Comparison of ENCODE assay signal across 20 cellular contexts in genomic region chr1:64092851-64093371, GRCh38.
DNase-seq lines count a peak whose midpoint lies in the region; TF ChIP-seq lines count a peak whose summit lies in the region.
"Had no signal": no experiment of that assay in that cellular context is flagged by ENCODE, and none has a peak within 500 bp of the region (broad histone marks: within the 10 kb centered on the region; RNA-seq: fewer than 3 reads in every experiment).

No MANE protein-coding gene starts in this region.

- H3K4me1 ChIP-seq in mesodermal cell (ENCODE audit: control insufficient read depth, insufficient read depth, low read length, poor library complexity, severe bottlenecking) (peaks cover 26% of the 10 kb centered on the region), stomach smooth muscle (ENCODE audit: control insufficient read depth, insufficient read depth, low read length) (peaks cover 6% of the 10 kb centered on the region)

- in situ Hi-C loops in SK-MEL-5 (cut with HindIII; ENCODE audit: low pct_unique_long_range_greater_than_20kb, low sequenced_read_pairs), result no loop called here

- H3K27ac ChIP-seq in mesodermal cell (ENCODE audit: low read depth, low read length, severe bottlenecking) (peak overlapping the region; percentile 93), stomach smooth muscle (ENCODE audit: low read length) (peak overlapping the region; percentile 1)
- H3K27ac ChIP-seq: ovary, RWPE1, VCaP had no signal

- no peaks in the 10 kb centered on the region for H3K4me1 Mint-ChIP-seq in activated naive CD8-positive, alpha-beta T cell treated with anti-CD3 and anti-CD28 coated beads for 36 hours
- H3K4me1 Mint-ChIP-seq: activated naive CD4-positive, alpha-beta T cell treated with anti-CD3 and anti-CD28 coated beads, Interleukin-2, amount 50 U/mL, for 24 hours had no signal

- DNase-seq in SK-MEL-5 (ENCODE audit: low read depth, low spot score) (peak; percentile 89), ecto neural progenitor cell (ENCODE audit: low spot score) (peak; percentile 35), HEK293T (ENCODE audit: extremely low spot score) (no peak), SHP77 (lab: John Stamatoyannopoulos, UW) (no peak), activated T-cell treated with anti-CD3 and anti-CD28 coated beads for 4 hours (no peak)
- no peak for DNase-seq in activated naive CD8-positive, alpha-beta T cell treated with anti-CD3 and anti-CD28 coated beads for 36 hours
- DNase-seq: activated CD4-positive, alpha-beta T cell treated with anti-CD3 and anti-CD28 coated beads, Interleukin-2, amount 50 U/mL, for 4 hours; activated T-cell treated with anti-CD3 and anti-CD28 coated beads, Interleukin-2, amount 50 U/mL, for 1 hour; effector memory CD4-positive, alpha-beta T cell; GOT3; mucosa of descending colon; MV-4-11; NCI-H2029; ovary; stimulated activated CD4-positive, alpha-beta T cell treated with anti-CD3 and anti-CD28 coated beads, Interleukin-4, amount 100 ng/mL, for 24 hours had no signal

- no peaks in the 10 kb centered on the region for H3K36me3 Mint-ChIP-seq in activated naive CD8-positive, alpha-beta T cell treated with anti-CD3 and anti-CD28 coated beads for 36 hours

- no peak overlapping the region for H3K27ac Mint-ChIP-seq in activated naive CD8-positive, alpha-beta T cell treated with anti-CD3 and anti-CD28 coated beads for 36 hours
- H3K27ac Mint-ChIP-seq: activated naive CD4-positive, alpha-beta T cell treated with anti-CD3 and anti-CD28 coated beads, Interleukin-2, amount 50 U/mL, for 24 hours had no signal

- POLR2A ChIA-PET in HEK293T (lab: Yijun Ruan, JAX), result interaction anchor here (1.0 to 1.2 kb wide), 2 partner anchors 8 to 10 kb away, joined by 3 read pairs; no protein-coding TSS in a partner anchor

- no peaks in the 10 kb centered on the region for H3K9me3 Mint-ChIP-seq in activated naive CD8-positive, alpha-beta T cell treated with anti-CD3 and anti-CD28 coated beads for 36 hours

- H3K27me3 Mint-ChIP-seq in activated naive CD8-positive, alpha-beta T cell treated with anti-CD3 and anti-CD28 coated beads for 36 hours, result no peaks in the 10 kb centered on the region

- no peak overlapping the region for H3K4me3 Mint-ChIP-seq in activated naive CD8-positive, alpha-beta T cell treated with anti-CD3 and anti-CD28 coated beads for 36 hours
- H3K4me3 Mint-ChIP-seq: activated naive CD4-positive, alpha-beta T cell treated with anti-CD3 and anti-CD28 coated beads, Interleukin-2, amount 50 U/mL, for 24 hours had no signal

- H3K27me3 ChIP-seq in stomach smooth muscle (ENCODE audit: control insufficient read depth in 1 of 2, insufficient read depth in 2 of 2, low read length in 2 of 2), result no peaks in the 10 kb centered on the region
- H3K27me3 ChIP-seq: ovary had no signal

- no peaks in the 10 kb centered on the region for H3K36me3 ChIP-seq in mesodermal cell (ENCODE audit: control insufficient read depth, insufficient read depth, low read length)
- H3K36me3 ChIP-seq in stomach smooth muscle (ENCODE audit: control insufficient read depth in 2 of 2, insufficient read depth in 2 of 2, low read length in 2 of 2), result no peaks in the 10 kb centered on the region
- H3K36me3 ChIP-seq: ovary had no signal

- H3K9ac ChIP-seq in stomach smooth muscle (ENCODE audit: low read length in 2 of 2), result no peak overlapping the region

- 85% methylated on average over 2 of the region's 5 CpGs; no CpG with 5 or more reads in 1 of the 2 experiments for WGBS in mesodermal cell (ENCODE audit: insufficient coverage in 2 of 2), 2 experiments

- peaks cover 11% of the 10 kb centered on the region for H3K9me3 ChIP-seq in mesodermal cell (ENCODE audit: control insufficient read depth, low read length)
- H3K9me3 ChIP-seq in stomach smooth muscle (ENCODE audit: control insufficient read depth in 2 of 2, low read length in 2 of 2), result no peaks in the 10 kb centered on the region
- H3K9me3 ChIP-seq: mucosa of descending colon, ovary had no signal

- CTCF ChIA-PET in HEK293T (lab: Yijun Ruan, JAX), result no interaction called here

- H3K4me3 ChIP-seq in mesodermal cell (ENCODE audit: extremely low read depth, insufficient read depth, low read length, poor library complexity, severe bottlenecking), result no peak overlapping the region
- no peak overlapping the region for H3K4me3 ChIP-seq in stomach smooth muscle (ENCODE audit: low read length in 2 of 2)
- H3K4me3 ChIP-seq: mucosa of descending colon, ovary had no signal

TF ChIP-seq in HEK293T, 16 proteins besides CTCF, POLR2A, EP300 and RAD21:
- no peak for TF ChIP-seq TARDBP (IDR thresholded peaks at IDR 0.05)
- no peak for TF ChIP-seq L3MBTL2 (conservative IDR thresholded peaks at IDR 0.05)
- no peak for TF ChIP-seq ZNF384 (IDR thresholded peaks at IDR 0.05)
- no peak for TF ChIP-seq PKNOX1 (IDR thresholded peaks at IDR 0.05)
- no peak for TF ChIP-seq NFRKB (IDR thresholded peaks at IDR 0.05)
- no peak for TF ChIP-seq SP1 (IDR thresholded peaks at IDR 0.05)

Comparison
In these comparisons a context has a peak if more than half of its experiments do, and no peak if none do; other contexts are left out.
1. DNase-seq: peak in SK-MEL-5 (single experiment) and ecto neural progenitor cell (single experiment); none in HEK293T (single experiment), SHP77 (0 of 2), activated naive CD8-positive, alpha-beta T cell treated with anti-CD3 and anti-CD28 coated beads for 36 hours (single experiment) and activated T-cell treated with anti-CD3 and anti-CD28 coated beads for 4 hours (single experiment).